11 cellular contexts compared by ENCODE assay signal in the genomic region with DNA sequence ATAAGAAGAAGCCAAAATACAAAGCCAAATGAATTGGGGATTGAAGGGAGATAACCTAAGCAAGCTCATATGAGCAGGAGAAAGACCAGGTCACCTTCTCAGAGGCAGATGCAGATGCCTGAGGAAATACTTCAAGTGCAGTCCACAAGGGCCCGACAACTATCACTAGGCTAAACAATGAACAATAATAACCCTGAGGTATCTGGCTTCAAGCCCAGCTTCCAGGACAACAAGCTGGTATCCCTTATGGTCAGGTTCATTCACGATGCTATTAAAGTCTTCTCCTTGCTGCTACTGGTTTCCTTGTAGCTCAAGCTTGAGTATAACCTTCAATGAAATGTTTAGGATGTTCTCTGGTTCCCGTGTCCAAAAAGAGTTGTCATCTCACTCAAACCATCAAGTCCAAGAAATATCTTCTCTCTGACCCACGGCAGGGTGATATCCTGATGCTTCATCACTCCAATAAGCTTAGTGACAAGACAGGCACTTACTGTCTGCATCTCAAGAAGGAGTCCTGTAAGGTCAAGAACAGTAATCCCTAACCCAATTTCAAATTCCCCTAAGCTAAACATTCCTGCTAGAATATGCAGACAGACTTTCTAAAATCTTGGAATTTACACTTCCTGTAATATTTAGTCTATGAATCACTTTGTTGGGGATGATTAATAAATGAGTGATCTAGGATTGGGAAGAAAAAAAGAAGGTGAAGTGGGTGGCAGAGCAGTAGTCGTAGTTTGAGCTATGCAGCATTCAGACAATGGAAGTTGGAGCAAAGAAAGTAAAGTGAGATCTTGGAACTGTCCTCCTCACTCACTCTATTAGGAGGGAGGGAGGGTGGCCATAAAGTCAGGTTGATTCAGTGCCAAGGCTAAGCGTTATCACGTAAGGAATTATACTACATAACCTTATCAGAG. TPM values are rescaled to one million over a fixed set of nuclear protein-coding genes. Genes with fewer than 3 reads are reported as not detected.
A peak's percentile ranks its signal among the peaks of the same experiment; 100 is the strongest.
DNase-seq lines count a peak whose midpoint lies in the region; ATAC-seq, FAIRE-seq and TF ChIP-seq lines count a peak whose summit lies in the region.
"Had no signal": no experiment of that assay in that cellular context is flagged by ENCODE, and none has a peak within 500 bp of the region (broad histone marks: within the 10 kb centered on the region; RNA-seq: fewer than 3 reads in every experiment).

No MANE protein-coding gene starts in this region.

- peak overlapping the region; percentile 87 for H4K91ac ChIP-seq in IMR-90 (ENCODE audit: insufficient read depth, low read depth, low read length)

- H3K18ac ChIP-seq in IMR-90 (ENCODE audit: low read depth, low read length) = peak overlapping the region; percentile 97; the same call in 1 of the 2 replicates

- H2BK120ac ChIP-seq in IMR-90 (ENCODE audit: low read depth, low read length) = peak overlapping the region; percentile 96

- H3K23ac ChIP-seq in IMR-90 (ENCODE audit: low read depth, low read length) = peak overlapping the region; percentile 88

- CTCF ChIA-PET in IMR-90 (lab: Yijun Ruan, JAX) = interaction anchor here (0.6 to 1.3 kb wide), 3 partner anchors 13 to 201 kb away, joined by 3 read pairs; no protein-coding TSS in a partner anchor

- H3K27me3 ChIP-seq in IMR-90 (ENCODE audit: control insufficient read depth, insufficient read depth, low read length) (no peaks in the 10 kb centered on the region), adipocyte (replicated peaks; ENCODE audit: control insufficient read depth, insufficient read depth, low read length) (no peaks in the 10 kb centered on the region), esophagus muscularis mucosa (no peaks in the 10 kb centered on the region)

- TF ChIP-seq POLR2A in IMR-90 (IDR thresholded peaks at IDR 0.05; ENCODE audit: low read depth, low read length) (no peak), esophagus muscularis mucosa (IDR thresholded peaks at IDR 0.05; ENCODE audit: low read depth) (no peak)

- H3K4me1 ChIP-seq in IMR-90 (ENCODE audit: control insufficient read depth, insufficient read depth, low read length) (peaks cover 15% of the 10 kb centered on the region; the same call in 1 of the 2 replicates), adipocyte (ENCODE audit: control insufficient read depth, insufficient read depth, low read length) (peaks cover 32% of the 10 kb centered on the region), esophagus muscularis mucosa (peaks cover 19 to 39% (median 31%) of the 10 kb centered on the region in 4 donors), kidney (ENCODE audit: control insufficient read depth in 1 of 2, insufficient read depth in 1 of 2, low read depth in 1 of 2, low read length in 2 of 2) (no peaks in the 10 kb centered on the region)

- no CpG with 5 or more reads among the region's 7 CpGs for WGBS in IMR-90 (ENCODE audit: extremely low coverage in 2 of 2, insufficient read length in 1 of 2), 2 experiments
- 58% methylated on average over 7 of the region's 7 CpGs for WGBS in esophagus muscularis mucosa

- H2BK15ac ChIP-seq in IMR-90 (ENCODE audit: low read depth, low read length) = peak overlapping the region; percentile 98

- TF ChIP-seq EP300 in esophagus muscularis mucosa (IDR thresholded peaks at IDR 0.05) = no peak

- peak overlapping the region; percentile 21 for H2AK9ac ChIP-seq in IMR-90 (replicated peaks; ENCODE audit: low read depth, low read length, poor library complexity)

- no peaks in the 10 kb centered on the region for H4K20me1 ChIP-seq in IMR-90 (ENCODE audit: insufficient read depth, low read length)

- H3K9ac ChIP-seq in IMR-90 (ENCODE audit: low read depth, low read length) = peak overlapping the region; percentile 36; the same call in 1 of the 2 replicates
- no peak overlapping the region for H3K9ac ChIP-seq in adipocyte (ENCODE audit: low read length)
- H3K9ac ChIP-seq in kidney (ENCODE audit: low read length in 2 of 2) = no peak overlapping the region

- H4K5ac ChIP-seq in IMR-90 (ENCODE audit: low read depth, low read length) = peak overlapping the region; percentile 90; the same call in 1 of the 2 replicates

- H2BK5ac ChIP-seq in IMR-90 (ENCODE audit: low read depth, low read length, poor library complexity, severe bottlenecking) = peak overlapping the region; percentile 99

- H3K27ac ChIP-seq in IMR-90 (ENCODE audit: insufficient read depth, low read length) (peak overlapping the region; percentile 82), esophagus muscularis mucosa (replicated peaks in 1 of 4) (no peak overlapping the region), kidney (ENCODE audit: low read depth in 2 of 2, low read length in 2 of 2) (no peak overlapping the region)

- H3K9me1 ChIP-seq in IMR-90 (ENCODE audit: insufficient read depth, low read length) = 0 out of 2 replicates have a peak, but pooled peaks cover 3% of the 10 kb centered on the region

- peak overlapping the region; percentile 78 for H2AK5ac ChIP-seq in IMR-90 (ENCODE audit: low read depth, low read length)

- ATAC-seq in IMR-90 (ENCODE audit: low read depth) (peak; percentile 71), left colon (peak; percentile 98), HG02588 (IDR thresholded peaks at IDR 0.05; ENCODE audit: unreplicated experiment) (no peak)
- ATAC-seq: natural killer cell treated with Interleukin-12 subunit alpha and Interleukin-12 subunit beta and Interleukin-15 and Interleukin-18, amount 100 ng/mL, for 72 hours had no signal

- FAIRE-seq in kidney (lab: Jason Lieb, UNC) = no peak

- TF ChIP-seq CTCF in IMR-90 (conservative IDR thresholded peaks at IDR 0.05; ENCODE audit: low read depth, low read length) = no peak
- TF ChIP-seq CTCF in esophagus muscularis mucosa (IDR thresholded peaks at IDR 0.05) = no peak
- no peak for TF ChIP-seq CTCF in kidney (IDR thresholded peaks at IDR 0.05; ENCODE audit: borderline replicate concordance, extremely low read depth, insufficient read depth)

- peak overlapping the region; percentile 97 for H3K4ac ChIP-seq in IMR-90 (ENCODE audit: low read depth, low read length)

- intact Hi-C loops in IMR-90 (cut with micrococcal nuclease) = loop anchor here (5.0 kb wide), 1 partner anchor 125 kb away; no protein-coding TSS in a partner anchor
- intact Hi-C loops in left colon (cut with DNase I, micrococcal nuclease) = no loop called here
- intact Hi-C loops in esophagus muscularis mucosa (cut with DNase I) = no loop called here
- intact Hi-C loops in kidney (cut with DNase I) = no loop called here

- H3K36me3 ChIP-seq in IMR-90 (ENCODE audit: control insufficient read depth, insufficient read depth, low read length) = no peaks in the 10 kb centered on the region
- no peaks in the 10 kb centered on the region for H3K36me3 ChIP-seq in adipocyte (ENCODE audit: control insufficient read depth, insufficient read depth, low read length, severe bottlenecking)
- no peaks in the 10 kb centered on the region for H3K36me3 ChIP-seq in esophagus muscularis mucosa
- H3K36me3 ChIP-seq in kidney (ENCODE audit: control insufficient read depth in 1 of 2, insufficient read depth in 2 of 2, low read length in 2 of 2) = no peaks in the 10 kb centered on the region

- H4K8ac ChIP-seq in IMR-90 (ENCODE audit: low read depth in 2 of 2, low read length in 2 of 2) = peak overlapping the region; percentile 72 to 93

- H2AFZ ChIP-seq in IMR-90 (replicated peaks; ENCODE audit: low read length, poor library complexity) = peak overlapping the region; percentile 61

- in situ Hi-C loops in Caki2 (cut with HindIII; ENCODE audit: low pct_unique_long_range_greater_than_20kb, low sequenced_read_pairs) = loop anchor here (5.0 kb wide), 1 partner anchor 200 kb away; no protein-coding TSS in a partner anchor
- in situ Hi-C loops in IMR-90 (cut with MboI; ENCODE audit: low sequenced_read_pairs) = no loop called here

- peak overlapping the region; percentile 81; the same call in 1 of the 2 replicates for H3K4me2 ChIP-seq in IMR-90 (ENCODE audit: low read depth, low read length)

- H3K4me3 ChIP-seq in IMR-90 (ENCODE audit: insufficient read depth, low read depth, low read length) (no peak overlapping the region; the same call in 1 of the 2 replicates), adipocyte (ENCODE audit: low read length) (peak overlapping the region; percentile 12), esophagus muscularis mucosa (no peak overlapping the region), kidney (ENCODE audit: low read length in 2 of 2) (no peak overlapping the region)
- H3K4me3 ChIP-seq: HAP-1 had no signal

- no peaks in the 10 kb centered on the region for H3K9me3 ChIP-seq in IMR-90 (ENCODE audit: control insufficient read depth, insufficient read depth, low read length)
- H3K9me3 ChIP-seq in adipocyte (ENCODE audit: control insufficient read depth, low read length) = no peaks in the 10 kb centered on the region
- no peaks in the 10 kb centered on the region for H3K9me3 ChIP-seq in esophagus muscularis mucosa
- H3K9me3 ChIP-seq in kidney (ENCODE audit: control insufficient read depth in 1 of 2, low read length in 2 of 2) = no peaks in the 10 kb centered on the region
- H3K9me3 ChIP-seq: HAP-1 had no signal

- no peak for TF ChIP-seq RAD21 in IMR-90 (IDR thresholded peaks at IDR 0.05; ENCODE audit: low read length)

- dilution Hi-C loops in IMR-90 (cut with HindIII; ENCODE audit: low sequenced_read_pairs, unreplicated experiment) = no loop called here

- peak overlapping the region; percentile 82 for H3K14ac ChIP-seq in IMR-90 (replicated peaks; ENCODE audit: low read depth, low read length)

- H3K79me1 ChIP-seq in IMR-90 (ENCODE audit: low read depth in 1 of 2, low read length in 2 of 2) = peaks cover 4 to 16% of the 10 kb centered on the region in 2 experiments; a peak in 3 of 4 replicates

- POLR2A ChIA-PET in IMR-90 (lab: Charles Lee; ENCODE audit: unreplicated experiment) = no interaction called here

- H3K56ac ChIP-seq in IMR-90 (ENCODE audit: extremely low read depth, insufficient read depth, low read length) = peak overlapping the region; percentile 79

- BruUV-seq in IMR-90 (replicated peaks; lab: Mats Ljungman, UMichigan) = no TSS peak

- peak; percentile 91 for DNase-seq in Caki2 (ENCODE audit: low read depth)
- peak; percentile 75 for DNase-seq in IMR-90
- no peak for DNase-seq in adipocyte (ENCODE audit: low read depth)
- peak; percentile 41 to 51 for DNase-seq in left colon
- no peak for DNase-seq in esophagus muscularis mucosa (ENCODE audit: extremely low spot score)
- DNase-seq in ureter (ENCODE audit: low spot score) = no peak
- no peak for DNase-seq in kidney
- DNase-seq: effector CD8-positive, alpha-beta T cell had no signal

- peak overlapping the region; percentile 98 for H2BK20ac ChIP-seq in IMR-90 (ENCODE audit: low read depth, low read length)

TF ChIP-seq in IMR-90, 13 proteins besides CTCF, POLR2A, EP300 and RAD21 (continues in another document):
- TF ChIP-seq FOS (IDR thresholded peaks at IDR 0.05; ENCODE audit: low read depth, low read length) = peak; percentile 48; the same call in 1 of the 2 replicates

RNA-seq across cellular contexts. Expression of gene CHN1, which starts 33.1 kb away (rescaled TPM):
- total RNA-seq in Caki2 (2014; rRNA removed; shearing (Covaris generic); ENCODE audit: low replicate concordance) = 8.8 and 52.7 TPM in 2 replicates
- total RNA-seq in IMR-90 (2012; rRNA removed) (54.4 and 58.4 TPM in 2 replicates), left colon (1 to 10 TPM; 1.6 to 2.3 TPM), esophagus muscularis mucosa (10 to 100 TPM; 23.2 to 32.3 (median 29.8) TPM), ureter (13.4 TPM), kidney (14.1 TPM)
- polyA plus RNA-seq in IMR-90 (2012; rRNA removed) (65.3 and 66.9 TPM in 2 replicates), kidney (ENCODE audit: insufficient read depth, low read depth, low replicate concordance) (6.5 TPM)
- 19.4 and 37.8 TPM in 2 replicates for polyA plus RNA-seq in IMR-90 (2012; cell fraction: cytosol; rRNA removed)
- polyA plus RNA-seq in IMR-90 (2012; cell fraction: nucleus; rRNA removed; ENCODE audit: low replicate concordance) = 4.6 and 47.5 TPM in 2 replicates

Comparison
In these comparisons a context has a peak if more than half of its experiments do, and no peak if none do; other contexts are left out.
1. DNase-seq: peak in Caki2 (single experiment), IMR-90 (single experiment) and left colon (2 of 2); none in adipocyte (single experiment), esophagus muscularis mucosa (single experiment), ureter (single experiment) and kidney (single experiment).